Comparison of ENCODE assay signal across 17 cellular contexts in genomic region chr4:165814256-165815010, GRCh38. TPM values are rescaled to one million over a fixed set of nuclear protein-coding genes. Genes with fewer than 3 reads are reported as not detected.
DNase-seq lines count a peak whose midpoint lies in the region; ATAC-seq and TF ChIP-seq lines count a peak whose summit lies in the region.
"Had no signal": no experiment of that assay in that cellular context is flagged by ENCODE, and none has a peak within 500 bp of the region (broad histone marks: within the 10 kb centered on the region; RNA-seq: fewer than 3 reads in every experiment).

No MANE protein-coding gene starts in this region.

- no peaks in the 10 kb centered on the region for H3K4me1 ChIP-seq in ACC112 (ENCODE audit: control insufficient read depth, insufficient read depth, low read length, unreplicated experiment)

- H3K4me3 ChIP-seq in ACC112 (ENCODE audit: low read depth, low read length), result no peak overlapping the region
- H3K4me3 ChIP-seq: skin epidermis had no signal

- peak; percentile 61 for DNase-seq in astrocyte of the hippocampus (ENCODE audit: low read depth, low spot score)
- DNase-seq in glomerular endothelial cell (ENCODE audit: extremely low read depth, low read depth, low spot score), result peak; percentile 34
- no peak for DNase-seq in medulla oblongata (ENCODE audit: extremely low spot score)
- no peak for DNase-seq in activated gamma-delta T cell (lab: John Stamatoyannopoulos, UW)
- DNase-seq: activated effector memory CD4-positive, alpha-beta T cell treated with Interleukin-2 at 50 U/mL for 16 hours; aorta; foreskin melanocyte; NCI-H1048; stimulated activated naive B cell treated with anti-CD40 and anti-IgM and Interleukin-4, amounts not matched to agents 10 μg/mL and 1 μg/mL and 100 μg/mL, for 72 hours; trophoblast cell had no signal

- H3K27ac ChIP-seq in ACC112 (ENCODE audit: low read depth, low read length), result peak overlapping the region; percentile 24; the same call in 1 of the 2 replicates
- H3K27ac ChIP-seq: neutrophil, skin epidermis had no signal

- no peaks in the 10 kb centered on the region for H3K36me3 ChIP-seq in ACC112 (ENCODE audit: insufficient read depth, low read length)
- H3K36me3 ChIP-seq: neutrophil had no signal

- no peak for TF ChIP-seq EP300 in Ishikawa (IDR thresholded peaks at IDR 0.05; ENCODE audit: borderline replicate concordance)

- H3K79me2 ChIP-seq in ACC112 (ENCODE audit: control insufficient read depth, insufficient read depth, low read length, unreplicated experiment), result no peaks in the 10 kb centered on the region

- H2AFZ ChIP-seq in ACC112 (ENCODE audit: low read length, unreplicated experiment), result no peak overlapping the region

- TF ChIP-seq RAD21 in Ishikawa (IDR thresholded peaks at IDR 0.05; ENCODE audit: low read depth), result no peak

- H3K27me3 ChIP-seq in ACC112 (ENCODE audit: insufficient read depth, low read length), result no peaks in the 10 kb centered on the region
- H3K27me3 ChIP-seq: neutrophil had no signal

- ATAC-seq in HG02798 (IDR thresholded peaks at IDR 0.05; ENCODE audit: poor library complexity, unreplicated experiment) (no peak), HG03342 (IDR thresholded peaks at IDR 0.05; ENCODE audit: unreplicated experiment) (no peak)
- ATAC-seq: stimulated activated naive B cell treated with anti-CD40 and anti-IgM and Interleukin-4, amounts not matched to agents 10 μg/mL and 1 μg/mL and 100 μg/mL, for 72 hours had no signal

TF ChIP-seq in Ishikawa, 13 proteins besides CTCF, POLR2A, EP300 and RAD21:
- TF ChIP-seq NFIC (IDR thresholded peaks at IDR 0.05) (peak; percentile 81), YY1 (IDR thresholded peaks at IDR 0.05; ENCODE audit: low read depth) (no peak), MAX (IDR thresholded peaks at IDR 0.05) (no peak), TCF12 (IDR thresholded peaks at IDR 0.05; ENCODE audit: low read depth) (no peak), FOXM1 (IDR thresholded peaks at IDR 0.05; ENCODE audit: borderline replicate concordance, low read depth) (no peak), TEAD4 (IDR thresholded peaks at IDR 0.05) (no peak), ZBTB7A (IDR thresholded peaks at IDR 0.05; ENCODE audit: low read depth) (no peak), TAF1 (IDR thresholded peaks at IDR 0.05; ENCODE audit: low read depth) (no peak), CREB1 (IDR thresholded peaks at IDR 0.05; ENCODE audit: low read depth) (no peak)

RNA-seq across cellular contexts. Expression of gene TLL1, which starts 58.6 kb away (rescaled TPM):
- 2.9 and 10.8 TPM in 2 replicates for total RNA-seq in glomerular endothelial cell
- total RNA-seq: activated CD8-positive, alpha-beta memory T cell treated with anti-CD3 and anti-CD28 coated beads for 36 hours had no signal

Comparison
In these comparisons a context has a peak if more than half of its experiments do, and no peak if none do; other contexts are left out.
1. DNase-seq: peak in astrocyte of the hippocampus (single experiment) and glomerular endothelial cell (single experiment); none in medulla oblongata (single experiment) and activated gamma-delta T cell (single experiment).